Comparison of ENCODE assay signal across 17 cellular contexts in the genomic region with DNA sequence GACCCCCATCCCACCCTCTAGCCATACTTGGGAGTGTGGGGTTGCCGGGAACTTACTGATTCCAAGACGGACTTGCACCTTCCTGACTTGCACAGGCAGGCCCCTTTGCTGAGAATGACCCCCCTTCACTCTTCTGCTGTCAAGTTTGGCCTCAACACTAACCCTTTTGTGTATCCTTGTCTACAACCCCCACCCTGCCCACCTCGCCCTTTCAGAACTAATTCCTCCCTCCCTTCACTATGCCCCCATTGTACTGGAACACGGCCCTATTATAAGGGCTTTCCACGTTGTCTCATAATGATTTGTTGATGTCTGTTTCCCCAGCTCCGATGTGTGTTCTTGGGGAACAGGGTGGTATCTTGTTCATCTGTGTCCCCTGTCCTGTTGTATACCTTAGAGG. TPM values are rescaled to one million over a fixed set of nuclear protein-coding genes. Genes with fewer than 3 reads are reported as not detected.
DNase-seq lines count a peak whose midpoint lies in the region; ATAC-seq lines count a peak whose summit lies in the region.
"Had no signal": no experiment of that assay in that cellular context is flagged by ENCODE, and none has a peak within 500 bp of the region (broad histone marks: within the 10 kb centered on the region; RNA-seq: fewer than 3 reads in every experiment).

No MANE protein-coding gene starts in this region.

- H3K27ac Mint-ChIP-seq in activated CD4-positive, alpha-beta T cell treated with anti-CD3 and anti-CD28 coated beads, Interleukin-2, amount 10 ng/mL, durations not matched to agents 7 days and 5 days: peak overlapping the region; percentile 79
- peak overlapping the region; percentile 87 to 92 for H3K27ac Mint-ChIP-seq in effector memory CD8-positive, alpha-beta T cell

- H2AK5ac ChIP-seq in trophoblast cell (ENCODE audit: low read length): peak overlapping the region; percentile 15

- POLR2A ChIA-PET in activated CD4-positive, alpha-beta T cell treated with anti-CD3 and anti-CD28 coated beads, Interleukin-2, amount 10 ng/mL, durations not matched to agents 7 days and 5 days (lab: Charles Lee): no interaction called here

- no peak for ATAC-seq in effector memory CD8-positive, alpha-beta T cell (replicated peaks)
- ATAC-seq in HG03442 (IDR thresholded peaks at IDR 0.05; ENCODE audit: unreplicated experiment): no peak
- ATAC-seq: A549, pancreas had no signal

- H4K8ac ChIP-seq in trophoblast cell (ENCODE audit: low read depth, low read length): no peak overlapping the region

- peaks cover 44% of the 10 kb centered on the region for H3K4me1 Mint-ChIP-seq in activated CD4-positive, alpha-beta T cell treated with anti-CD3 and anti-CD28 coated beads, Interleukin-2, amount 10 ng/mL, durations not matched to agents 7 days and 5 days
- peaks cover 36 to 48% of the 10 kb centered on the region in 2 donors for H3K4me1 Mint-ChIP-seq in effector memory CD8-positive, alpha-beta T cell (ENCODE audit: low read depth in 2 of 2)

- no peak overlapping the region for H3K27ac ChIP-seq in trophoblast cell (ENCODE audit: low read depth, low read length)
- H3K27ac ChIP-seq: colonic mucosa, PC-9 had no signal

- H4K12ac ChIP-seq in trophoblast cell (ENCODE audit: low read depth, low read length): no peak overlapping the region

- no peaks in the 10 kb centered on the region for H3K9me3 ChIP-seq in trophoblast cell (ENCODE audit: insufficient read depth, low read depth, low read length)
- H3K9me3 ChIP-seq: A549, ascending aorta, colonic mucosa, mucosa of descending colon, pancreas had no signal

- no CpG with 5 or more reads among the region's 6 CpGs for WGBS in trophoblast cell (ENCODE audit: extremely low coverage, insufficient coverage, insufficient read length)

- peak overlapping the region; percentile 16 for H3K18ac ChIP-seq in trophoblast cell (ENCODE audit: low read length)

- H3K27me3 Mint-ChIP-seq in activated CD4-positive, alpha-beta T cell treated with anti-CD3 and anti-CD28 coated beads, Interleukin-2, amount 10 ng/mL, durations not matched to agents 7 days and 5 days: no peaks in the 10 kb centered on the region
- no peaks in the 10 kb centered on the region for H3K27me3 Mint-ChIP-seq in effector memory CD8-positive, alpha-beta T cell

- no peaks in the 10 kb centered on the region for H3K27me3 ChIP-seq in trophoblast cell (ENCODE audit: insufficient read depth, low read length)
- H3K27me3 ChIP-seq: ascending aorta, colonic mucosa, pancreas had no signal

- H3K4me3 ChIP-seq in trophoblast cell (ENCODE audit: low read depth, low read length): no peak overlapping the region
- H3K4me3 ChIP-seq: A549, ascending aorta, colonic mucosa, mucosa of descending colon, pancreas, PC-9 had no signal

- in situ Hi-C loops in SK-MEL-5 (cut with HindIII; ENCODE audit: low pct_unique_long_range_greater_than_20kb, low sequenced_read_pairs) (no loop called here), KBM-7 (cut with MboI; ENCODE audit: low pct_unique_long_range_greater_than_20kb, low sequenced_read_pairs) (no loop called here)

- H3K36me3 Mint-ChIP-seq in activated CD4-positive, alpha-beta T cell treated with anti-CD3 and anti-CD28 coated beads, Interleukin-2, amount 10 ng/mL, durations not matched to agents 7 days and 5 days (ENCODE audit: low read depth): peaks cover 24% of the 10 kb centered on the region
- H3K36me3 Mint-ChIP-seq in effector memory CD8-positive, alpha-beta T cell (ENCODE audit: insufficient read depth): peaks cover 21% of the 10 kb centered on the region

- H2BK120ac ChIP-seq in trophoblast cell (ENCODE audit: insufficient read depth, low read length, poor library complexity): no peak overlapping the region

- H2BK5ac ChIP-seq in trophoblast cell (ENCODE audit: low read depth, low read length, poor library complexity): no peak overlapping the region

- no peak overlapping the region for H3K9ac ChIP-seq in trophoblast cell (ENCODE audit: low read length)

- no peak for DNase-seq in activated CD4-positive, alpha-beta T cell treated with anti-CD3 and anti-CD28 coated beads, Interleukin-2, amount 10 ng/mL, durations not matched to agents 7 days and 5 days
- DNase-seq in activated CD4-positive, alpha-beta T cell treated with anti-CD3 and anti-CD28 coated beads for 4 hours: no peak
- DNase-seq in SK-MEL-5 (ENCODE audit: low read depth, low spot score): peak; percentile 96
- DNase-seq in effector memory CD8-positive, alpha-beta T cell: no peak
- DNase-seq in trophoblast cell: no peak
- DNase-seq in hippocampal formation (lab: John Stamatoyannopoulos, UW): no peak
- no peak for DNase-seq in KBM-7
- DNase-seq: colonic mucosa, EL, GOT3, MM.1S, mucosa of descending colon, pancreas, PC-9 had no signal

- H3K9me3 Mint-ChIP-seq in activated CD4-positive, alpha-beta T cell treated with anti-CD3 and anti-CD28 coated beads, Interleukin-2, amount 10 ng/mL, durations not matched to agents 7 days and 5 days: no peaks in the 10 kb centered on the region
- H3K9me3 Mint-ChIP-seq in effector memory CD8-positive, alpha-beta T cell: no peaks in the 10 kb centered on the region

- H3K23ac ChIP-seq in trophoblast cell (ENCODE audit: low read length): no peak overlapping the region

- CTCF ChIA-PET in activated CD4-positive, alpha-beta T cell treated with anti-CD3 and anti-CD28 coated beads, Interleukin-2, amount 10 ng/mL, durations not matched to agents 7 days and 5 days (lab: Charles Lee): interaction anchor here (1.6 kb wide), 1 partner anchor 12 kb away, joined by 6 read pairs; no protein-coding TSS in a partner anchor

- H3K36me3 ChIP-seq in trophoblast cell (ENCODE audit: control insufficient read depth in 1 of 2, insufficient read depth in 2 of 2, low read length in 2 of 2): no peaks in the 10 kb centered on the region
- H3K36me3 ChIP-seq: ascending aorta, colonic mucosa, pancreas had no signal

- peaks cover 23 to 24% of the 10 kb centered on the region in 2 experiments for H3K4me1 ChIP-seq in trophoblast cell (ENCODE audit: control insufficient read depth in 1 of 2, insufficient read depth in 2 of 2, low read length in 2 of 2)
- H3K4me1 ChIP-seq: colonic mucosa had no signal

- H3K4me3 Mint-ChIP-seq in activated CD4-positive, alpha-beta T cell treated with anti-CD3 and anti-CD28 coated beads, Interleukin-2, amount 10 ng/mL, durations not matched to agents 7 days and 5 days: no peak overlapping the region
- H3K4me3 Mint-ChIP-seq in effector memory CD8-positive, alpha-beta T cell: no peak overlapping the region

- H3K14ac ChIP-seq in trophoblast cell (ENCODE audit: low read length): no peak overlapping the region

- peak overlapping the region; percentile 15 for H2AFZ ChIP-seq in trophoblast cell (ENCODE audit: insufficient read depth, low read length, poor library complexity)
- H2AFZ ChIP-seq: PC-9 had no signal

- peak overlapping the region; percentile 32 for H2BK12ac ChIP-seq in trophoblast cell (ENCODE audit: low read length)

- H3K4ac ChIP-seq in trophoblast cell (ENCODE audit: low read depth, low read length): no peak overlapping the region

- no peak overlapping the region for H3K4me2 ChIP-seq in trophoblast cell (ENCODE audit: low read length)
- H3K4me2 ChIP-seq: PC-9 had no signal

- no peak overlapping the region for H4K91ac ChIP-seq in trophoblast cell (ENCODE audit: low read depth, low read length)

- peaks cover 4% of the 10 kb centered on the region for H3K79me2 ChIP-seq in trophoblast cell (ENCODE audit: control insufficient read depth, insufficient read depth, low read length, poor library complexity)

- peaks cover 18% of the 10 kb centered on the region for H3K79me1 ChIP-seq in trophoblast cell (ENCODE audit: low read length)

RNA-seq across cellular contexts. Expression of a gene that starts 4.4 kb away (rescaled TPM):
- total RNA-seq in activated CD4-positive, alpha-beta T cell treated with anti-CD3 and anti-CD28 coated beads, Interleukin-2, amount 10 ng/mL, durations not matched to agents 7 days and 5 days: 10 to 100 TPM; 42.7 to 47.7 TPM
- 134 and 140 TPM in 2 replicates for total RNA-seq in SK-MEL-5 (2014; rRNA removed; shearing (Covaris generic))
- 90.5 and 117 TPM in 2 replicates for polyA plus RNA-seq in SK-MEL-5 (2015; cell fraction: cytosol; rRNA removed)
- 68.0 and 87.9 TPM in 2 replicates for polyA plus RNA-seq in SK-MEL-5 (2015; cell fraction: nucleus; rRNA removed)
- polyA plus RNA-seq in trophoblast cell (2013): 46.4 and 47.9 TPM in 2 replicates
